ENCODE assay signal across 1 cellular context in the genomic region with DNA sequence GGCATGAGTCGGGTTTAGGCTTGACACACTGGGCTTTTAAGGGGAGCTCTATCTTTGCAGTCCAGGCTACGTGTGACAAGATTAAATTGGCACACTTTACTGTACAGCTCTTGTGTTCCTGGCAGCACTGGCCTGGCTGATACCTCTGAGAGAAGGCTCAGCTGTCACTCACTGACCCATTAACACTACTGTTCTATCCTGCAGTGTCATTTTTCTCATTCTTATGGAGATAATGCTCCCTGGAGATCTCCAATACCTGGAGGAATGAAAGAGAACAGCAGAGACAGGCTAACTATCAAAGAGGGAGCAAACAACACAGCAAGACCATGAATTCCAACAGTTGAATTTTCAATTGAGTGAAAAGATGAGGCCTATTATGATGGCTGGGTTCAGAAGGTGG.
TF ChIP-seq lines count a peak whose summit lies in the region.

No MANE protein-coding gene starts in this region.

TF ChIP-seq in GM23338, 12 proteins besides CTCF, POLR2A, EP300 and RAD21 (continued from another document):
- TF ChIP-seq, protein P1, sequence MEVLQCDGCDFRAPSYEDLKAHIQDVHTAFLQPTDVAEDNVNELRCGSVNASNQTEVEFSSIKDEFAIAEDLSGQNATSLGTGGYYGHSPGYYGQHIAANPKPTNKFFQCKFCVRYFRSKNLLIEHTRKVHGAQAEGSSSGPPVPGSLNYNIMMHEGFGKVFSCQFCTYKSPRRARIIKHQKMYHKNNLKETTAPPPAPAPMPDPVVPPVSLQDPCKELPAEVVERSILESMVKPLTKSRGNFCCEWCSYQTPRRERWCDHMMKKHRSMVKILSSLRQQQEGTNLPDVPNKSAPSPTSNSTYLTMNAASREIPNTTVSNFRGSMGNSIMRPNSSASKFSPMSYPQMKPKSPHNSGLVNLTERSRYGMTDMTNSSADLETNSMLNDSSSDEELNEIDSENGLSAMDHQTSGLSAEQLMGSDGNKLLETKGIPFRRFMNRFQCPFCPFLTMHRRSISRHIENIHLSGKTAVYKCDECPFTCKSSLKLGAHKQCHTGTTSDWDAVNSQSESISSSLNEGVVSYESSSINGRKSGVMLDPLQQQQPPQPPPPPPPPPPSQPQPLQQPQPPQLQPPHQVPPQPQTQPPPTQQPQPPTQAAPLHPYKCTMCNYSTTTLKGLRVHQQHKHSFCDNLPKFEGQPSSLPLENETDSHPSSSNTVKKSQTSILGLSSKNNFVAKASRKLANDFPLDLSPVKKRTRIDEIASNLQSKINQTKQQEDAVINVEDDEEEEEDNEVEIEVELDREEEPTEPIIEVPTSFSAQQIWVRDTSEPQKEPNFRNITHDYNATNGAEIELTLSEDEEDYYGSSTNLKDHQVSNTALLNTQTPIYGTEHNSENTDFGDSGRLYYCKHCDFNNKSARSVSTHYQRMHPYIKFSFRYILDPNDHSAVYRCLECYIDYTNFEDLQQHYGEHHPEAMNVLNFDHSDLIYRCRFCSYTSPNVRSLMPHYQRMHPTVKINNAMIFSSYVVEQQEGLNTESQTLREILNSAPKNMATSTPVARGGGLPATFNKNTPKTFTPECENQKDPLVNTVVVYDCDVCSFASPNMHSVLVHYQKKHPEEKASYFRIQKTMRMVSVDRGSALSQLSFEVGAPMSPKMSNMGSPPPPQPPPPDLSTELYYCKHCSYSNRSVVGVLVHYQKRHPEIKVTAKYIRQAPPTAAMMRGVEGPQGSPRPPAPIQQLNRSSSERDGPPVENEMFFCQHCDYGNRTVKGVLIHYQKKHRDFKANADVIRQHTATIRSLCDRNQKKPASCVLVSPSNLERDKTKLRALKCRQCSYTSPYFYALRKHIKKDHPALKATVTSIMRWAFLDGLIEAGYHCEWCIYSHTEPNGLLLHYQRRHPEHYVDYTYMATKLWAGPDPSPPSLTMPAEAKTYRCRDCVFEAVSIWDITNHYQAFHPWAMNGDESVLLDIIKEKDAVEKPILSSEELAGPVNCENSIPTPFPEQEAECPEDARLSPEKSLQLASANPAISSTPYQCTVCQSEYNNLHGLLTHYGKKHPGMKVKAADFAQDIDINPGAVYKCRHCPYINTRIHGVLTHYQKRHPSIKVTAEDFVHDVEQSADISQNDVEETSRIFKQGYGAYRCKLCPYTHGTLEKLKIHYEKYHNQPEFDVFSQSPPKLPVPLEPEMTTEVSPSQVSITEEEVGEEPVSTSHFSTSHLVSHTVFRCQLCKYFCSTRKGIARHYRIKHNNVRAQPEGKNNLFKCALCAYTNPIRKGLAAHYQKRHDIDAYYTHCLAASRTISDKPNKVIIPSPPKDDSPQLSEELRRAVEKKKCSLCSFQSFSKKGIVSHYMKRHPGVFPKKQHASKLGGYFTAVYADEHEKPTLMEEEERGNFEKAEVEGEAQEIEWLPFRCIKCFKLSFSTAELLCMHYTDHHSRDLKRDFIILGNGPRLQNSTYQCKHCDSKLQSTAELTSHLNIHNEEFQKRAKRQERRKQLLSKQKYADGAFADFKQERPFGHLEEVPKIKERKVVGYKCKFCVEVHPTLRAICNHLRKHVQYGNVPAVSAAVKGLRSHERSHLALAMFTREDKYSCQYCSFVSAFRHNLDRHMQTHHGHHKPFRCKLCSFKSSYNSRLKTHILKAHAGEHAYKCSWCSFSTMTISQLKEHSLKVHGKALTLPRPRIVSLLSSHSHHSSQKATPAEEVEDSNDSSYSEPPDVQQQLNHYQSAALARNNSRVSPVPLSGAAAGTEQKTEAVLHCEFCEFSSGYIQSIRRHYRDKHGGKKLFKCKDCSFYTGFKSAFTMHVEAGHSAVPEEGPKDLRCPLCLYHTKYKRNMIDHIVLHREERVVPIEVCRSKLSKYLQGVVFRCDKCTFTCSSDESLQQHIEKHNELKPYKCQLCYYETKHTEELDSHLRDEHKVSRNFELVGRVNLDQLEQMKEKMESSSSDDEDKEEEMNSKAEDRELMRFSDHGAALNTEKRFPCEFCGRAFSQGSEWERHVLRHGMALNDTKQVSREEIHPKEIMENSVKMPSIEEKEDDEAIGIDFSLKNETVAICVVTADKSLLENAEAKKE (CRISPR knock-in tag; IDR thresholded peaks at IDR 0.05), result peak; percentile 87
- TF ChIP-seq NANOG (IDR thresholded peaks at IDR 0.05; ENCODE audit: borderline replicate concordance), result peak; percentile 62; the same call in 1 of the 2 replicates
